Comparison of ENCODE assay signal across 13 cellular contexts in the genomic region with DNA sequence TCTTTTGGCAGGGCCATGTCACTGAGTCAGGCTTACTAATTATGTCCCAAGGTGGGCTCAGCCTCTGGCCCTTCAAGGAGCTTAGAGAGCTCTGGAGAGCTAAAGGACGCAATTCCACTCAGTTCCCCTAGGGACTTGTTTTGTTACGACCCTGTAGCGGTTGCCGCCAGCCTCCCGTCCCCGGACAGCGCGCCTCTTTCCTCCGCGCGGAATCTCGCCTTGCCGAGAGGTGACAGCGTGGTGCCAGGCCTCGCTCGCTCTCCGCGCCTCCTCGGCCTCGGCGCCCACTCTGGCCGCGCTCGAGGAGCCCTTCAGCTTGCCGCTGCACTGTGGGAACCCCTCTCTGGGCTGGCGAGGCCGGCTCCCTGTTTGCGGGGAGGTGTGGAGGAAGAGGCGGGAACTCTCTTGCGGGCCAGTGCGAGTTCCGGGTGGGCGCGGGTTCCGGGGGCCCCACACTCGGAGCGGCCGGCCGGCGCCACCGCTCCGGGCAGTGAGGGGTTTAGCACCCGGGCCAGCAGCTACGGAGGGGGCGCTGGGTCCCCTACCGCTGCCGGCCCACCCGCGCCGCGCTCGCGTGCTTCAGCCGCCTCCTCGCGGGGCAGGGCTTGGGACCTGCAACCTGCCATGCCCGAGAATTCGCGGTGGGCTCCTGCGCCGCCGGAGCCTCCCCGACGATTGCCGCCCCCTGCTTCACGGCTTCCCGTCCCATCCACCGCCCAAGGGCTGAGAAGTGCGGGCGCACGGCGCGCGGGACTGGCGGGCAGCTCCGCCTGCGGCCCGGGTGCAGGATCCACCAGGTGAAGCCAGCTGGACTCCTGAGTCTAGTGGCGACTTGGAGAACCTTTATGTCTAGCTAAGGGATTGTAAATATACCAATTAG. TPM values are rescaled to one million over a fixed set of nuclear protein-coding genes. Genes with fewer than 3 reads are reported as not detected.
DNase-seq lines count a peak whose midpoint lies in the region; ATAC-seq and TF ChIP-seq lines count a peak whose summit lies in the region.
"Had no signal": no experiment of that assay in that cellular context is flagged by ENCODE, and none has a peak within 500 bp of the region (broad histone marks: within the 10 kb centered on the region; RNA-seq: fewer than 3 reads in every experiment).

No MANE protein-coding gene starts in this region.

- no peak overlapping the region for H2BK15ac ChIP-seq in IMR-90 (ENCODE audit: low read depth, low read length)
- no peak overlapping the region for H2BK15ac ChIP-seq in mesendoderm (replicated peaks; ENCODE audit: low read depth)

- CTCF ChIA-PET in CD4-positive, alpha-beta T cell (lab: Charles Lee) = interaction anchor here (1.0 to 6.3 kb wide), 2 partner anchors 177 to 335 kb away, joined by 3 to 55 read pairs; no protein-coding TSS in a partner anchor
- CTCF ChIA-PET in IMR-90 (lab: Yijun Ruan, JAX) = interaction anchor here (0.6 to 1.5 kb wide), 3 partner anchors 13 to 322 kb away, joined by 3 to 4 read pairs (median 3); no protein-coding TSS in a partner anchor

- H4K8ac ChIP-seq in IMR-90 (ENCODE audit: low read depth in 2 of 2, low read length in 2 of 2) (no peak overlapping the region), mesendoderm (ENCODE audit: low read depth, low read length) (no peak overlapping the region)

- H3K4me3 ChIP-seq in IMR-90 (ENCODE audit: insufficient read depth, low read depth, low read length) (no peak overlapping the region), coronary artery (peak overlapping the region; percentile 49), mesendoderm (ENCODE audit: low read length) (no peak overlapping the region)

- H2AK9ac ChIP-seq in IMR-90 (replicated peaks; ENCODE audit: low read depth, low read length, poor library complexity) = no peak overlapping the region

- WGBS in IMR-90 (ENCODE audit: extremely low coverage in 2 of 2, insufficient read length in 1 of 2), 2 experiments = 38% methylated on average over 25 of the region's 79 CpGs; no CpG with 5 or more reads in 1 of the 2 experiments
- no CpG with 5 or more reads among the region's 79 CpGs for WGBS in mesendoderm (ENCODE audit: extremely low coverage, insufficient coverage, low lambda C conversion rate)

- H3K9ac ChIP-seq in IMR-90 (ENCODE audit: low read depth, low read length) (no peak overlapping the region), mesendoderm (ENCODE audit: low read length) (no peak overlapping the region)

- H3K9me3 Mint-ChIP-seq in CD4-positive, alpha-beta T cell = no peaks in the 10 kb centered on the region
- H3K9me3 Mint-ChIP-seq in effector memory CD8-positive, alpha-beta T cell = no peaks in the 10 kb centered on the region

- BruUV-seq in IMR-90 (replicated peaks; lab: Mats Ljungman, UMichigan) = no TSS peak

- no peaks in the 10 kb centered on the region for H4K20me1 ChIP-seq in IMR-90 (ENCODE audit: insufficient read depth, low read length)

- H3K4ac ChIP-seq in IMR-90 (ENCODE audit: low read depth, low read length) (no peak overlapping the region), mesendoderm (ENCODE audit: low read depth, low read length) (no peak overlapping the region)

- no peak overlapping the region for H3K27ac Mint-ChIP-seq in CD4-positive, alpha-beta T cell
- H3K27ac Mint-ChIP-seq in effector memory CD8-positive, alpha-beta T cell = no peak overlapping the region
- H3K27ac Mint-ChIP-seq: activated naive CD8-positive, alpha-beta T cell had no signal

- H3K36me3 ChIP-seq in IMR-90 (ENCODE audit: control insufficient read depth, insufficient read depth, low read length) = no peaks in the 10 kb centered on the region
- no peaks in the 10 kb centered on the region for H3K36me3 ChIP-seq in mesendoderm (ENCODE audit: control insufficient read depth, insufficient read depth, low read length)
- H3K36me3 ChIP-seq: neutrophil, suprapubic skin had no signal

- peaks cover 40% of the 10 kb centered on the region for H3K27me3 Mint-ChIP-seq in CD4-positive, alpha-beta T cell
- peaks cover 29 to 49% of the 10 kb centered on the region in 2 donors for H3K27me3 Mint-ChIP-seq in effector memory CD8-positive, alpha-beta T cell

- no peak overlapping the region for H2BK5ac ChIP-seq in IMR-90 (ENCODE audit: low read depth, low read length, poor library complexity, severe bottlenecking)
- no peak overlapping the region for H2BK5ac ChIP-seq in mesendoderm (ENCODE audit: low read length)

- no peak overlapping the region for H2BK20ac ChIP-seq in IMR-90 (ENCODE audit: low read depth, low read length)

- H3K4me2 ChIP-seq in IMR-90 (ENCODE audit: low read depth, low read length) (no peak overlapping the region), mesendoderm (ENCODE audit: low read length) (no peak overlapping the region)

- H3K27me3 ChIP-seq in CD4-positive, alpha-beta T cell (ENCODE audit: control insufficient read depth, insufficient read depth, low read length) = peaks cover 20% of the 10 kb centered on the region
- peaks cover 10% of the 10 kb centered on the region for H3K27me3 ChIP-seq in IMR-90 (ENCODE audit: control insufficient read depth, insufficient read depth, low read length)
- H3K27me3 ChIP-seq in mesendoderm (ENCODE audit: insufficient read depth, low read length, poor library complexity) = peaks cover 4% of the 10 kb centered on the region

- H2AK5ac ChIP-seq in IMR-90 (ENCODE audit: low read depth, low read length) (no peak overlapping the region), mesendoderm (ENCODE audit: low read length) (no peak overlapping the region)

- ATAC-seq in CD4-positive, alpha-beta T cell (ENCODE audit: poor library complexity) = no peak
- no peak for ATAC-seq in IMR-90 (ENCODE audit: low read depth)
- ATAC-seq in GM18868 (IDR thresholded peaks at IDR 0.05; ENCODE audit: unreplicated experiment) = no peak
- ATAC-seq in GM21423 (IDR thresholded peaks at IDR 0.05; ENCODE audit: unreplicated experiment) = no peak
- ATAC-seq in effector memory CD8-positive, alpha-beta T cell (replicated peaks) = no peak
- ATAC-seq: Right ventricle myocardium inferior had no signal

- H3K79me1 ChIP-seq in IMR-90 (ENCODE audit: low read depth in 1 of 2, low read length in 2 of 2) (no peaks in the 10 kb centered on the region), mesendoderm (ENCODE audit: low read length) (no peaks in the 10 kb centered on the region)

- no peaks in the 10 kb centered on the region for H3K4me1 ChIP-seq in IMR-90 (ENCODE audit: control insufficient read depth, insufficient read depth, low read length)
- H3K4me1 ChIP-seq in mesendoderm (ENCODE audit: control insufficient read depth, low read depth, low read length) = no peaks in the 10 kb centered on the region

- no peak for TF ChIP-seq CTCF in CD4-positive, alpha-beta T cell (IDR thresholded peaks at IDR 0.05)
- TF ChIP-seq CTCF in IMR-90 (conservative IDR thresholded peaks at IDR 0.05; ENCODE audit: low read depth, low read length) (no peak), coronary artery (IDR thresholded peaks at IDR 0.05) (no peak)

- H3K9me3 ChIP-seq in CD4-positive, alpha-beta T cell (ENCODE audit: control insufficient read depth, low read length) = no peaks in the 10 kb centered on the region
- no peaks in the 10 kb centered on the region for H3K9me3 ChIP-seq in IMR-90 (ENCODE audit: control insufficient read depth, insufficient read depth, low read length)
- H3K9me3 ChIP-seq: suprapubic skin had no signal

- peak overlapping the region; percentile 37 for H2AFZ ChIP-seq in IMR-90 (replicated peaks; ENCODE audit: low read length, poor library complexity)

- no peak for DNase-seq in CD4-positive, alpha-beta T cell
- DNase-seq in IMR-90 (no peak), coronary artery (ENCODE audit: low spot score) (no peak), mesendoderm (peak; percentile 19), inferior parietal cortex (ENCODE audit: extremely low spot score) (no peak)
- no peak for DNase-seq in effector memory CD8-positive, alpha-beta T cell

- H3K23ac ChIP-seq in IMR-90 (ENCODE audit: low read depth, low read length) = no peak overlapping the region
- H3K23ac ChIP-seq in mesendoderm (ENCODE audit: low read length) = no peak overlapping the region

- peaks cover 23% of the 10 kb centered on the region for H3K4me1 Mint-ChIP-seq in CD4-positive, alpha-beta T cell (ENCODE audit: low read depth)
- peaks cover 16 to 22% of the 10 kb centered on the region in 2 donors for H3K4me1 Mint-ChIP-seq in effector memory CD8-positive, alpha-beta T cell (ENCODE audit: low read depth in 2 of 2)

- TF ChIP-seq POLR2A in IMR-90 (IDR thresholded peaks at IDR 0.05; ENCODE audit: low read depth, low read length) = no peak

- H3K36me3 Mint-ChIP-seq in CD4-positive, alpha-beta T cell (ENCODE audit: low read depth) = no peaks in the 10 kb centered on the region
- peaks cover 2% of the 10 kb centered on the region for H3K36me3 Mint-ChIP-seq in effector memory CD8-positive, alpha-beta T cell (ENCODE audit: insufficient read depth)
- H3K36me3 Mint-ChIP-seq: activated naive CD8-positive, alpha-beta T cell had no signal

- in situ Hi-C loops in IMR-90 (cut with MboI; ENCODE audit: low sequenced_read_pairs) = loop anchor here (5.0 kb wide), 2 partner anchors 178 to 328 kb away; no protein-coding TSS in a partner anchor

- H3K79me2 ChIP-seq in mesendoderm (ENCODE audit: control insufficient read depth, insufficient read depth, low read length) = no peaks in the 10 kb centered on the region

- no peak overlapping the region for H3K27ac ChIP-seq in CD4-positive, alpha-beta T cell (ENCODE audit: low read depth, low read length)
- no peak overlapping the region for H3K27ac ChIP-seq in IMR-90 (ENCODE audit: insufficient read depth, low read length)
- no peak overlapping the region for H3K27ac ChIP-seq in coronary artery
- no peak overlapping the region for H3K27ac ChIP-seq in mesendoderm (ENCODE audit: low read depth, low read length)
- H3K27ac ChIP-seq: neutrophil, suprapubic skin had no signal

- no peaks in the 10 kb centered on the region for H3K9me1 ChIP-seq in IMR-90 (ENCODE audit: insufficient read depth, low read length)

- H2BK120ac ChIP-seq in IMR-90 (ENCODE audit: low read depth, low read length) = no peak overlapping the region
- H2BK120ac ChIP-seq in mesendoderm (ENCODE audit: low read depth, low read length) = no peak overlapping the region

- no peak overlapping the region for H4K91ac ChIP-seq in IMR-90 (ENCODE audit: insufficient read depth, low read depth, low read length)

- dilution Hi-C loops in IMR-90 (cut with HindIII; ENCODE audit: low sequenced_read_pairs, unreplicated experiment) = no loop called here

- H3K4me3 Mint-ChIP-seq in CD4-positive, alpha-beta T cell = peak overlapping the region; percentile 87
- peak overlapping the region in 1 of 2 donors; percentile 85 for H3K4me3 Mint-ChIP-seq in effector memory CD8-positive, alpha-beta T cell

- H3K18ac ChIP-seq in IMR-90 (ENCODE audit: low read depth, low read length) (no peak overlapping the region), mesendoderm (ENCODE audit: low read length) (no peak overlapping the region)

- POLR2A ChIA-PET in CD4-positive, alpha-beta T cell (lab: Charles Lee) = interaction anchor here (1.1 to 3.6 kb wide), 8 partner anchors 10 to 177 kb away, joined by 4 to 40 read pairs (median 8); a partner anchor contains a TSS
- POLR2A ChIA-PET in IMR-90 (lab: Charles Lee; ENCODE audit: unreplicated experiment) = no interaction called here

- H3K56ac ChIP-seq in IMR-90 (ENCODE audit: extremely low read depth, insufficient read depth, low read length) = no peak overlapping the region
- no peak overlapping the region for H3K56ac ChIP-seq in mesendoderm (ENCODE audit: low read length)

- no peak for TF ChIP-seq RAD21 in IMR-90 (IDR thresholded peaks at IDR 0.05; ENCODE audit: low read length)

- intact Hi-C loops in CD4-positive, alpha-beta T cell (cut with DNase I, micrococcal nuclease) = loop anchor here in 1 of 2 experiments (5.0 kb wide), 1 partner anchor 73 kb away; no protein-coding TSS in a partner anchor
- intact Hi-C loops in IMR-90 (cut with micrococcal nuclease) = loop anchor here (5.0 to 10.0 kb wide), 2 partner anchors 73 to 150 kb away; no protein-coding TSS in a partner anchor

- no peak overlapping the region for H3K14ac ChIP-seq in IMR-90 (replicated peaks; ENCODE audit: low read depth, low read length)

- H4K5ac ChIP-seq in IMR-90 (ENCODE audit: low read depth, low read length) = no peak overlapping the region
- H4K5ac ChIP-seq in mesendoderm (ENCODE audit: low read length) = no peak overlapping the region

RNA-seq across cellular contexts. Expression of a gene that starts 9.9 kb away (rescaled TPM):
- under 1 TPM; 0.25 to 0.31 TPM for total RNA-seq in CD4-positive, alpha-beta T cell
- total RNA-seq in IMR-90 (2012; rRNA removed) = 0.28 and 0.36 TPM in 2 replicates
- 0.27 and 0.34 TPM in 2 replicates for polyA plus RNA-seq in IMR-90 (2012; rRNA removed)
- 0.02 and 0.04 TPM in 2 replicates for polyA plus RNA-seq in IMR-90 (2012; cell fraction: cytosol; rRNA removed)
- 0.15 and 0.84 TPM in 2 replicates for polyA plus RNA-seq in IMR-90 (2012; cell fraction: nucleus; rRNA removed; ENCODE audit: low replicate concordance)
- polyA plus RNA-seq in mesendoderm (2013, experiment 1 of 2) = 1.5 TPM
- polyA plus RNA-seq in mesendoderm (2013, experiment 2 of 2) = 1.6 TPM

RNA-seq across cellular contexts. Expression of a gene that starts 30.0 kb away (rescaled TPM):
- total RNA-seq in CD4-positive, alpha-beta T cell = not detected
- not detected in 2 replicates for total RNA-seq in IMR-90 (2012; rRNA removed)
- not detected in 2 replicates for polyA plus RNA-seq in IMR-90 (2012; rRNA removed)
- polyA plus RNA-seq in IMR-90 (2012; cell fraction: cytosol; rRNA removed) = not detected in 2 replicates
- polyA plus RNA-seq in IMR-90 (2012; cell fraction: nucleus; rRNA removed; ENCODE audit: low replicate concordance) = not detected in 2 replicates
- polyA plus RNA-seq in mesendoderm (2013, experiment 1 of 2) = not detected
- not detected for polyA plus RNA-seq in mesendoderm (2013, experiment 2 of 2)
- total RNA-seq: Right ventricle myocardium inferior, suprapubic skin had no signal
- polyA plus RNA-seq: keratinocyte had no signal
